Comparison of ENCODE assay signal across 9 cellular contexts in the genomic region with DNA sequence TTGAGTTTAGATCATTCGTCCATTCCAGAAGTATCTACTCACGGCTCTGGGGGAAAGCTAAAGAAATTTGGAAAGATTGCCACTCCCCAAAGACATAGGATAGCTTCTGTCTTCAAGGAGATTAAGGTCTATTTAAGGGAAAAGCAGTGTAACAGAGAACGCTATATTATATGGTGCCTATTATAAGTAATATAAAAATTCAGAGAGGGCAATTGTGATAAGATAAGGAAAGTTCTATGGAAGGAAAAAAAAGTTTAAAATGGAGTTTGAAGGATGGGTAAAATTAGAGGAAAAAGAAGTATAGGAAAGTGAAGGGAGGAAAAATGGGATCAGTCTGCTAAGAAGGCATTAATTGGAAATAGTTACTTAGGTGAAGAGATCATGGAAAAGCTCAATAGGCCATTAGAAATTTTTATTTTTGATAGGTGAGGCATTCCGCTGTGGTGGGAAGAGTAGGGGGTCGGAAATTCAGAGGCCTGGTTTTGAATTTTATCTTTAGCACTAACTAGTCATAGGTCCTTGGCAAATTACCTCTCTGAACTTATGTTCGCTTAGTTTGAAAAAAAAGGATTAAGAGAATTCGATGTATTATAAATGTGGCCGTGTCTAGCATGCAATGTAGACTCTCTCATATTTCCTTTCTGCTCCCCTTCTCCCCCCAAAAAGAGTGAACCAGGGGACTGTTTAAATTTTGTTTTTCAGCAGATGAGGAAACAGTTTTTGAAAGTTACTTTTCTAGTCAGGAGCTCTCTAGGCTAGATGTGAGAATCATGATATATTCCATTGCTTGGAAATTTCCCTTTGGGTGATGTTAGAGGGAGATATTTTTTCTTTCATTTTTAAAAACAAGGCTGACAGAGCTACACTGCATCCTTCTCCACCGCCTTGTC. TPM values are rescaled to one million over a fixed set of nuclear protein-coding genes. Genes with fewer than 3 reads are reported as not detected.
DNase-seq lines count a peak whose midpoint lies in the region; ATAC-seq and TF ChIP-seq lines count a peak whose summit lies in the region.
"Had no signal": no experiment of that assay in that cellular context is flagged by ENCODE, and none has a peak within 500 bp of the region (broad histone marks: within the 10 kb centered on the region; RNA-seq: fewer than 3 reads in every experiment).

No MANE protein-coding gene starts in this region.

- intact Hi-C loops in natural killer cell (cut with micrococcal nuclease), result loop anchor here (1.0 to 2.0 kb wide), 2 partner anchors 15 to 39 kb away; no protein-coding TSS in a partner anchor
- intact Hi-C loops in posterior cingulate gyrus (cut with DNase I), result no loop called here

- H3K4me3 ChIP-seq in BJ (ENCODE audit: low read depth, low read length) (peak overlapping the region; percentile 27), LNCaP clone FGC (ENCODE audit: low read depth, low read length) (peak overlapping the region; percentile 63), coronary artery (peak overlapping the region; percentile 97)

- DNase-seq in BJ (ENCODE audit: low read depth), result no peak
- no peak for DNase-seq in LNCaP clone FGC (ENCODE audit: low read depth)
- no peak for DNase-seq in coronary artery (ENCODE audit: low spot score)
- DNase-seq in natural killer cell, result no peak
- DNase-seq in medulla oblongata (ENCODE audit: extremely low spot score), result no peak
- no peak for DNase-seq in posterior cingulate gyrus
- DNase-seq in GM19240 (ENCODE audit: insufficient read length, low spot score), result no peak

- H3K27me3 ChIP-seq in BJ (ENCODE audit: control insufficient read depth, insufficient read depth, low read length), result no peaks in the 10 kb centered on the region

- no peaks in the 10 kb centered on the region for H3K36me3 ChIP-seq in BJ (ENCODE audit: control insufficient read depth, insufficient read depth, low read length)

- ATAC-seq in natural killer cell (no peak), HG02798 (IDR thresholded peaks at IDR 0.05; ENCODE audit: poor library complexity, unreplicated experiment) (no peak)

- peak overlapping the region; percentile 97 to 98 for H3K27ac Mint-ChIP-seq in natural killer cell

- CTCF ChIA-PET in BJ (lab: Yijun Ruan, JAX), result interaction anchor here (0.6 to 1.4 kb wide), 4 partner anchors 14 to 125 kb away, joined by 3 to 4 read pairs (median 4); no protein-coding TSS in a partner anchor

- no peaks in the 10 kb centered on the region for H3K36me3 Mint-ChIP-seq in natural killer cell

- no peaks in the 10 kb centered on the region for H3K27me3 Mint-ChIP-seq in natural killer cell (ENCODE audit: low read depth in 2 of 2)

- TF ChIP-seq CTCF in BJ (IDR thresholded peaks at IDR 0.05; ENCODE audit: insufficient read depth, low read depth, low read length), result no peak
- no peak for TF ChIP-seq CTCF in LNCaP clone FGC (IDR thresholded peaks at IDR 0.05; ENCODE audit: control insufficient read depth, extremely low read depth, insufficient read depth)
- no peak for TF ChIP-seq CTCF in coronary artery (IDR thresholded peaks at IDR 0.05)
- TF ChIP-seq CTCF in natural killer cell (IDR thresholded peaks at IDR 0.05), result no peak

- peak overlapping the region; percentile 91 for H3K4me3 Mint-ChIP-seq in natural killer cell

- H3K27ac ChIP-seq in coronary artery, result peak overlapping the region; percentile 66 to 90

- POLR2A ChIA-PET in BJ (lab: Charles Lee), result interaction anchor here (0.6 kb wide), 1 partner anchor 134 kb away, joined by 3 read pairs; the partner anchor contains the start of gene EFCAB13

- H3K4me1 Mint-ChIP-seq in natural killer cell, result peaks cover 47 to 57% of the 10 kb centered on the region in 2 donors

- no peaks in the 10 kb centered on the region for H3K9me3 Mint-ChIP-seq in natural killer cell

RNA-seq across cellular contexts. Expression of gene CDC27, which starts 0.9 kb away (rescaled TPM):
- 65.3 and 112 TPM in 2 replicates for polyA plus RNA-seq in BJ (2011; rRNA removed)
- 80.8 and 91.1 TPM in 2 replicates for polyA minus RNA-seq in BJ (2011; rRNA and poly(A)+ RNA removed)
- 10 to 100 TPM; 77.3 to 87.3 (median 78.8) TPM for total RNA-seq in natural killer cell

RNA-seq across cellular contexts. Expression of gene MYL4, which starts 19.2 kb away (rescaled TPM):
- polyA plus RNA-seq in BJ (2011; rRNA removed), result 0.13 and 0.21 TPM in 2 replicates
- 0.33 TPM in 1 of 2 replicates, not detected in the other for polyA minus RNA-seq in BJ (2011; rRNA and poly(A)+ RNA removed)
- under 1 TPM in 1 of 3 donors, not detected in 2; 0.33 TPM for total RNA-seq in natural killer cell
- total RNA-seq: T-helper 2 cell treated with Interferon-gamma antibody and Interleukin-4, amounts not matched to agents 100 ng/mL and 5 ng/mL, for 36 hours had no signal

Comparison
In these comparisons a context has a peak if more than half of its experiments do, and no peak if none do; other contexts are left out.
1. H3K4me3 ChIP-seq: peak in every context shown above with its lines; median percentile 97 in coronary artery; 63 in LNCaP clone FGC; 27 in BJ.